ENCODE assay signal across 29 cellular contexts in the genomic region with DNA sequence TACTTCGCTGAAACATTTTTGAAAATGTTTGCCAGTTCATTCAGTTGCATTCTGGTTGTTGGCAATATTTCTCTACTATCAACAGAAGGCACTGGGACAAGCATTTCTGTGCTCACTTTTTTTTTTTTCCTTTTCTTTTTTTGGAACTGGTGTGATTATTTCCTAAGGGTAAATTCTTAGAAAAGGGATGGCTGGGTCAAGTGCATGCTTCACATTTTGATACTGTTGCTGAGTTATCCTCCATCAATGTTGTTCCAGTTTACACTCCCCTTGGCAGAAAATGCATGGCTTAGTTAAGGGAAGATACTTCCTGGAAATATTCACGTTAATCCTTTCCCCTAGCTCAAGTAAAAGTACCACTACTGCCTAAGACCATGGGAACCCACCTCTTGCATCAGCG.
"Had no signal": no experiment of that assay in that cellular context is flagged by ENCODE, and none has a peak within 500 bp of the region (broad histone marks: within the 10 kb centered on the region; RNA-seq: fewer than 3 reads in every experiment).

No MANE protein-coding gene starts in this region.

- H3K4me3 ChIP-seq: pancreas, prostate gland, right atrium auricular region, right lobe of liver, sigmoid colon, skin epidermis, smooth muscle cell, spleen, suprapubic skin, testis, tibial artery, transverse colon, upper lobe of left lung, vagina had no signal

- H3K4me2 ChIP-seq: smooth muscle cell had no signal

- H3K4me1 ChIP-seq: pancreas, prostate gland, right atrium auricular region, right lobe of liver, sigmoid colon, spleen, suprapubic skin, testis, transverse colon, upper lobe of left lung, vagina had no signal

- DNase-seq: naive thymus-derived CD4-positive, alpha-beta T cell; natural killer cell; nucleus accumbens; pancreas; retina; right lobe of liver; sigmoid colon; spleen; stimulated activated CD4-positive, alpha-beta T cell treated with anti-CD3 and anti-CD28 coated beads, Interleukin-12 subunit alpha, Interleukin-12 subunit beta, amount 100 ng/mL, for 4 hours; stimulated activated CD4-positive, alpha-beta T cell treated with anti-CD3 and anti-CD28 coated beads, Interleukin-1b, Interleukin-23, amount 100 ng/mL, for 48 hours; stimulated activated CD4-positive, alpha-beta T cell treated with anti-CD3 and anti-CD28 coated beads, Interleukin-4, amount 100 ng/mL, for 1 hour; stimulated activated CD4-positive, alpha-beta T cell treated with anti-CD3 and anti-CD28 coated beads, Interleukin-4, amount 100 ng/mL, for 4 hours; stimulated activated CD8-positive, alpha-beta memory T cell treated with anti-CD3 and anti-CD28 coated beads, Interleukin-4, amount 100 ng/mL, for 48 hours; stimulated activated naive CD4-positive, alpha-beta T cell; stimulated activated naive CD8-positive, alpha-beta T cell treated with anti-CD3 and anti-CD28 coated beads, Interleukin-15, amount 100 ng/mL, for 72 hours; stimulated activated naive CD8-positive, alpha-beta T cell treated with anti-CD3 and anti-CD28 coated beads, Interleukin-15, Interleukin-2, amounts not matched to agents 100 U/mL and 50 U/mL, for 24 hours; substantia nigra; testis; tibial artery; transverse colon; upper lobe of left lung had no signal

- H3K27ac ChIP-seq: neutrophil, pancreas, prostate gland, right atrium auricular region, right lobe of liver, sigmoid colon, skin epidermis, spleen, suprapubic skin, testis, tibial artery, transverse colon, upper lobe of left lung, vagina had no signal

- ATAC-seq: naive thymus-derived CD4-positive, alpha-beta T cell; natural killer cell; pancreas; right lobe of liver; stimulated activated memory B cell treated with anti-CD40 and anti-IgM and Interleukin-4, amounts not matched to agents 10 μg/mL and 1 μg/mL and 100 μg/mL, for 72 hours; stimulated activated naive CD8-positive, alpha-beta T cell treated with anti-CD3 and anti-CD28 coated beads, Interleukin-15, amount 100 ng/mL, for 72 hours; stimulated activated naive CD8-positive, alpha-beta T cell treated with anti-CD3 and anti-CD28 coated beads, Interleukin-15, Interleukin-2, amounts not matched to agents 100 U/mL and 50 U/mL, for 24 hours had no signal

- H3K36me3 ChIP-seq: neutrophil, pancreas, prostate gland, right atrium auricular region, right lobe of liver, sigmoid colon, spleen, suprapubic skin, tibial artery, transverse colon, upper lobe of left lung, vagina had no signal

- H3K9me3 ChIP-seq: neutrophil, pancreas, prostate gland, right atrium auricular region, right lobe of liver, sigmoid colon, spleen, suprapubic skin, testis, tibial artery, transverse colon, upper lobe of left lung, vagina had no signal

- H3K27me3 ChIP-seq: pancreas, right atrium auricular region, right lobe of liver, sigmoid colon, spleen, suprapubic skin, testis, tibial artery, transverse colon, upper lobe of left lung, vagina had no signal
